Comparison of ENCODE assay signal across 14 cellular contexts in genomic region chr6:31332637-31333602, GRCh38. TPM values are rescaled to one million over a fixed set of nuclear protein-coding genes. Genes with fewer than 3 reads are reported as not detected.
A peak's percentile ranks its signal among the peaks of the same experiment; 100 is the strongest.
DNase-seq lines count a peak whose midpoint lies in the region; ATAC-seq and TF ChIP-seq lines count a peak whose summit lies in the region.
"Had no signal": no experiment of that assay in that cellular context is flagged by ENCODE, and none has a peak within 500 bp of the region (broad histone marks: within the 10 kb centered on the region; RNA-seq: fewer than 3 reads in every experiment).

No MANE protein-coding gene starts in this region.

- H4K20me1 ChIP-seq in DOHH2 (ENCODE audit: control insufficient read depth, insufficient read depth, low read depth, low read length) = no peaks in the 10 kb centered on the region

- no peaks in the 10 kb centered on the region for H3K79me2 ChIP-seq in DOHH2 (ENCODE audit: control insufficient read depth, low read length)

- H3K27me3 Mint-ChIP-seq in activated T-cell treated with anti-CD3 and anti-CD28 coated beads, Interleukin-2, amount 50 U/mL, for 24 hours = no peaks in the 10 kb centered on the region
- H3K27me3 Mint-ChIP-seq in memory B cell (no peaks in the 10 kb centered on the region), mesothelial cell of epicardium (ENCODE audit: low read depth) (no peaks in the 10 kb centered on the region), nephron progenitor cell (ENCODE audit: low read depth, poor library complexity) (peaks cover 9% of the 10 kb centered on the region)

- DNase-seq in Jurkat, Clone E6-1 (ENCODE audit: low read depth, low spot score) = peak; percentile 77
- DNase-seq in activated T-cell treated with anti-CD3 and anti-CD28 coated beads, Interleukin-2, amount 50 U/mL, for 24 hours = peak; percentile 34
- no peak for DNase-seq in memory B cell (ENCODE audit: low spot score in 2 of 2)
- no peak for DNase-seq in mesothelial cell of epicardium (ENCODE audit: low spot score in 2 of 2, unreplicated experiment in 2 of 2)
- DNase-seq in H7 = no peak
- DNase-seq in left lobe of liver (ENCODE audit: low spot score) = no peak
- DNase-seq in nephron progenitor cell = no peak
- DNase-seq: activated CD4-positive, CD25-positive, alpha-beta regulatory T cell treated with anti-CD3 and anti-CD28 coated beads, Interleukin-2, amount 50 U/mL, for 72 hours; NCI-H1417; NCI-H524; Peyer's patch; sigmoid colon; testis had no signal

- H3K9me3 ChIP-seq in DOHH2 (ENCODE audit: control insufficient read depth, insufficient read depth, low read length) = peaks cover 28% of the 10 kb centered on the region
- H3K9me3 ChIP-seq: testis had no signal

- H3F3A ChIP-seq in DOHH2 (ENCODE audit: control insufficient read depth, insufficient read depth) = no peaks in the 10 kb centered on the region

- H3K4me1 Mint-ChIP-seq in activated T-cell treated with anti-CD3 and anti-CD28 coated beads, Interleukin-2, amount 50 U/mL, for 24 hours (ENCODE audit: low read depth) = peaks cover 25% of the 10 kb centered on the region
- H3K4me1 Mint-ChIP-seq in memory B cell = peaks cover 6% of the 10 kb centered on the region
- H3K4me1 Mint-ChIP-seq in mesothelial cell of epicardium = no peaks in the 10 kb centered on the region
- no peaks in the 10 kb centered on the region for H3K4me1 Mint-ChIP-seq in nephron progenitor cell

- H3K36me3 Mint-ChIP-seq in activated T-cell treated with anti-CD3 and anti-CD28 coated beads, Interleukin-2, amount 50 U/mL, for 24 hours (ENCODE audit: low read depth) = peaks cover 7% of the 10 kb centered on the region
- peaks cover 5% of the 10 kb centered on the region for H3K36me3 Mint-ChIP-seq in memory B cell
- H3K36me3 Mint-ChIP-seq in mesothelial cell of epicardium = no peaks in the 10 kb centered on the region
- H3K36me3 Mint-ChIP-seq in nephron progenitor cell (ENCODE audit: low read depth) = peaks cover 13% of the 10 kb centered on the region

- no peaks in the 10 kb centered on the region for H3K9me2 ChIP-seq in DOHH2 (replicated peaks; ENCODE audit: control insufficient read depth, low read length)

- no peak for TF ChIP-seq CTCF in DOHH2 (IDR thresholded peaks at IDR 0.05; ENCODE audit: low read depth, low read length, poor library complexity, severe bottlenecking)
- TF ChIP-seq CTCF in mesothelial cell of epicardium (IDR thresholded peaks at IDR 0.05; ENCODE audit: unreplicated experiment) = no peak
- no peak for TF ChIP-seq CTCF in nephron progenitor cell (IDR thresholded peaks at IDR 0.05)

- H3K27ac Mint-ChIP-seq in activated T-cell treated with anti-CD3 and anti-CD28 coated beads, Interleukin-2, amount 50 U/mL, for 24 hours = peak overlapping the region; percentile 86
- H3K27ac Mint-ChIP-seq in memory B cell (no peak overlapping the region), mesothelial cell of epicardium (no peak overlapping the region), nephron progenitor cell (no peak overlapping the region)

- ATAC-seq in memory B cell (ENCODE audit: low read depth) = peak; percentile 87
- no peak for ATAC-seq in left lobe of liver

- H3K4me1 ChIP-seq in DOHH2 (ENCODE audit: control insufficient read depth, low read length) = peaks cover 12% of the 10 kb centered on the region
- H3K4me1 ChIP-seq: Peyer's patch, sigmoid colon, testis had no signal

- no peak overlapping the region for H3K27ac ChIP-seq in DOHH2 (ENCODE audit: low read depth, low read length)
- H3K27ac ChIP-seq: Peyer's patch, sigmoid colon, testis had no signal

- peak overlapping the region; percentile 11 for H3K4me3 Mint-ChIP-seq in activated T-cell treated with anti-CD3 and anti-CD28 coated beads, Interleukin-2, amount 50 U/mL, for 24 hours
- no peak overlapping the region for H3K4me3 Mint-ChIP-seq in memory B cell
- no peak overlapping the region for H3K4me3 Mint-ChIP-seq in mesothelial cell of epicardium
- no peak overlapping the region for H3K4me3 Mint-ChIP-seq in nephron progenitor cell

- H3K27me3 ChIP-seq in DOHH2 (ENCODE audit: control insufficient read depth, low read length) (no peaks in the 10 kb centered on the region), H7 (ENCODE audit: control insufficient read depth, insufficient read depth, low read length) (no peaks in the 10 kb centered on the region)
- H3K27me3 ChIP-seq: Peyer's patch, sigmoid colon, testis had no signal

- H3K36me3 ChIP-seq in DOHH2 (ENCODE audit: control insufficient read depth, low read length) (no peaks in the 10 kb centered on the region), H7 (replicated peaks; ENCODE audit: control insufficient read depth, insufficient read depth, low read length) (no peaks in the 10 kb centered on the region)
- H3K36me3 ChIP-seq: Peyer's patch, sigmoid colon had no signal

- H3K4me2 ChIP-seq in DOHH2 (ENCODE audit: low read length) = peak overlapping the region; percentile 12; the same call in 1 of the 2 replicates

- H3K4me3 ChIP-seq in DOHH2 (ENCODE audit: low read length) (no peak overlapping the region), H7 (ENCODE audit: insufficient read depth, low read depth, low read length) (no peak overlapping the region)
- no peak overlapping the region for H3K4me3 ChIP-seq in Jurkat, Clone E6-1 (ENCODE audit: low read length)
- H3K4me3 ChIP-seq: Peyer's patch, sigmoid colon, testis had no signal

- H3K9me3 Mint-ChIP-seq in activated T-cell treated with anti-CD3 and anti-CD28 coated beads, Interleukin-2, amount 50 U/mL, for 24 hours = peaks cover 30% of the 10 kb centered on the region
- H3K9me3 Mint-ChIP-seq in memory B cell (peaks cover 26% of the 10 kb centered on the region), mesothelial cell of epicardium (peaks cover 79% of the 10 kb centered on the region), nephron progenitor cell (peaks cover 64% of the 10 kb centered on the region)

RNA-seq across cellular contexts. Expression of gene HLA-B, which starts 24.1 kb away (rescaled TPM):
- 316 TPM for polyA plus RNA-seq in Jurkat, Clone E6-1 (2012; ENCODE audit: insufficient read depth, insufficient read length)
- total RNA-seq in mesothelial cell of epicardium = 43.9 to 47.7 TPM (median 46.6 TPM) in 3 replicates
- 7.3 and 27.3 TPM in 2 replicates for total RNA-seq in H7 (2014; rRNA removed; shearing (Covaris generic))
- total RNA-seq in left lobe of liver = 291 TPM

Comparison
In these comparisons a context has a peak if more than half of its experiments do, and no peak if none do; other contexts are left out.
1. DNase-seq: peak in Jurkat, Clone E6-1 (single experiment) and activated T-cell treated with anti-CD3 and anti-CD28 coated beads, Interleukin-2, amount 50 U/mL, for 24 hours (single experiment); none in memory B cell (0 of 2), mesothelial cell of epicardium (0 of 2), H7 (single experiment), left lobe of liver (single experiment) and nephron progenitor cell (single experiment).